Comparison of ENCODE assay signal across 1 cellular context in the genomic region with DNA sequence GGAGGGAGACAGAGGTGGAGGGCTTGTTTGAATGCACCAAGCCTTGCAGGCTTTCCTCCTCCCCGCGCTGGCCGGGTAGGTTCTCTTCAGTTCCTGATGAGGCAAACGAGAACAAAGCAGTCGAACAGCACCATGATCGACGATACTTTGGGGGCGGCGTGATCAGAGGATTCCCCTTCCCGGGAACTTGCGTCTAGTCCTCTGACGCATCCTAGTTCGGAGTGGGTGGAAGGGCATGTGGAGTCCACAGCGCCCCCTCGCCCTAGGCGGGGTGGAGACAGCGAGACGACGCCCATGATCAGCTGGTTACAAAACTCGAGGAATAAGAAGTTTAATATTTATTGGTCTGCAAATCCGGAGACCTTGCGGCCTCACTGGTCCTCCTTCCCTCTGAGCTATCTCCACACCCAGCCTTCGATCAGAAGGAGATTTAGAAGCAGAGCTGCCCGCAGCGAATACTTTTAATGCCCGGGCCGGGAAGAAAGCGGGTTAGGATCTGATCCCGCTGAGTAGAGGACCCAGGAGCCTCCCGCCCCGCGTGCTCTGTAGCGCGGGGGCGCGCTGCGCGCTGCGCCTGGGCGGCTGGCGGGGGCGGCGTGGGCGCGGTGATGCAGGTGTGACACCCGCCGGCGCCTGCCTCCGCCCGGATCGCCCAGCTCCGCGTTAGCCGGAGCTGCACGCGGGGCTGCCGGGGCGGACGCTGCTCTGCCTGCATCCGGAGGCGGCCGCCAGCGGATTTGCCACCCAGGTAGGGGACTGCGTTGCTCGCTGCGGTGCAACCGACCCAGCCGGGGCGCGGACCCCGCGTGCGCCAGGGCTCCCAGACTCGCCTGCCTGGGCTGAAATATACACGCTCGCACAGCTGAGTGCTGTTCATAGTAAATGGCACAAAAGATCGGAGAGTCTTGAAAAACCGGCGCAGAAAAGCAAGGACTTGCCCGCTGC.
TF ChIP-seq lines count a peak whose summit lies in the region.

Gene SV2B (plus strand): TSS at position 642 of the 945 bp plus-strand sequence. CDS start 126,007 bp downstream, outside the sequence.

TF ChIP-seq in HEK293, 187 proteins besides CTCF, POLR2A, EP300 and RAD21 (continued from another document):
- TF ChIP-seq, protein P1, sequence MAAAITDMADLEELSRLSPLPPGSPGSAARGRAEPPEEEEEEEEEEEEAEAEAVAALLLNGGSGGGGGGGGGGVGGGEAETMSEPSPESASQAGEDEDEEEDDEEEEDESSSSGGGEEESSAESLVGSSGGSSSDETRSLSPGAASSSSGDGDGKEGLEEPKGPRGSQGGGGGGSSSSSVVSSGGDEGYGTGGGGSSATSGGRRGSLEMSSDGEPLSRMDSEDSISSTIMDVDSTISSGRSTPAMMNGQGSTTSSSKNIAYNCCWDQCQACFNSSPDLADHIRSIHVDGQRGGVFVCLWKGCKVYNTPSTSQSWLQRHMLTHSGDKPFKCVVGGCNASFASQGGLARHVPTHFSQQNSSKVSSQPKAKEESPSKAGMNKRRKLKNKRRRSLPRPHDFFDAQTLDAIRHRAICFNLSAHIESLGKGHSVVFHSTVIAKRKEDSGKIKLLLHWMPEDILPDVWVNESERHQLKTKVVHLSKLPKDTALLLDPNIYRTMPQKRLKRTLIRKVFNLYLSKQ (tag by site-specific recombination; IDR thresholded peaks at IDR 0.05; ENCODE audit: borderline replicate concordance): no peak
- TF ChIP-seq TCF7L2 (IDR thresholded peaks at IDR 0.05; ENCODE audit: borderline replicate concordance, low read depth, low read length) (peak; percentile 56; the same call in 1 of the 2 replicates), ZNF398 (tag by site-specific recombination; IDR thresholded peaks at IDR 0.05) (peak; percentile 56), KLF8 (tag by site-specific recombination; IDR thresholded peaks at IDR 0.05) (no peak), ZBTB26 (tag by site-specific recombination; optimal IDR thresholded peaks at IDR 0.05) (peak; percentile 59), ZBTB1 (tag by site-specific recombination; IDR thresholded peaks at IDR 0.05) (no peak), PATZ1 (tag by site-specific recombination; IDR thresholded peaks at IDR 0.05) (no peak), ZNF19 (tag by site-specific recombination; IDR thresholded peaks at IDR 0.05; ENCODE audit: low read depth) (no peak), ZNF223 (tag by site-specific recombination; IDR thresholded peaks at IDR 0.05) (no peak), EGR2 (tag by site-specific recombination; IDR thresholded peaks at IDR 0.05; ENCODE audit: low read depth) (peak; percentile 68; the same call in 1 of the 2 replicates), KLF1 (tag by site-specific recombination; IDR thresholded peaks at IDR 0.05) (peak; percentile 60), YY2 (tag by site-specific recombination; IDR thresholded peaks at IDR 0.05) (no peak), GLIS1 (tag by site-specific recombination; IDR thresholded peaks at IDR 0.05) (peak; percentile 26; the same call in 1 of the 2 replicates), KLF10 (tag by site-specific recombination; IDR thresholded peaks at IDR 0.05) (0 out of 2 replicates have a peak, but pooled peaks have one; percentile 16), ZIC2 (tag by site-specific recombination; IDR thresholded peaks at IDR 0.05) (0 out of 2 replicates have a peak, but pooled peaks have one; percentile 5), ZNF654 (tag by site-specific recombination; IDR thresholded peaks at IDR 0.05; ENCODE audit: low read depth) (no peak), ZBTB17 (tag by site-specific recombination; IDR thresholded peaks at IDR 0.05) (peak; percentile 99), ZFHX2 (tag by site-specific recombination; conservative IDR thresholded peaks at IDR 0.05) (peak; percentile 81), ZBTB20 (tag by site-specific recombination; IDR thresholded peaks at IDR 0.05) (peak; percentile 66), ZNF660 (tag by site-specific recombination; IDR thresholded peaks at IDR 0.05) (0 out of 2 replicates have a peak, but pooled peaks have one; percentile 12), ZNF335 (tag by site-specific recombination; conservative IDR thresholded peaks at IDR 0.05) (peak; percentile 88), ZNF596 (tag by site-specific recombination; IDR thresholded peaks at IDR 0.05) (no peak), ZBTB8A (tag by site-specific recombination; IDR thresholded peaks at IDR 0.05) (peak; percentile 65; the same call in 1 of the 2 replicates), PRDM10 (tag by site-specific recombination; IDR thresholded peaks at IDR 0.05) (peak; percentile 82), ZNF366 (tag by site-specific recombination; conservative IDR thresholded peaks at IDR 0.05) (0 out of 2 replicates have a peak, but pooled peaks have one; percentile 36)
